ENCODE assay signal across 21 cellular contexts in the genomic region with DNA sequence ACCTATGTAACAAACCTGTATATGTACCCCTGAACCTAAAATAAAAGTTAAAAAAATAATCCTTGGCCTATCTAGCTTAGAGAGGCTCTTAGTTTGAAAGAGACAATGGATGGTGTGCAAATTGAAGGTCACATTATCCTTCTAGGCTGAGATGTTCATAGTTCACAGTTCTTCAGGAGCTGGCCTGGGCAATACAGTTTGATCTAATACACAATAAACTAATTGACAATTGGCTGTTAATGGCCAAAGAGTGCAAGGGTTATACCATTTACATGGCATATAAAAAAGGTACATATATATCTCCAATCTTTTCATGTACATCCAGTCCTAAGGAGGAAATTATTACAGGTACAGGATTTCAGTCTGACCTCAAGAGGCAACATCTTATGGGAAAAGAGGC.
DNase-seq lines count a peak whose midpoint lies in the region; ATAC-seq and TF ChIP-seq lines count a peak whose summit lies in the region.
"Had no signal": no experiment of that assay in that cellular context is flagged by ENCODE, and none has a peak within 500 bp of the region (broad histone marks: within the 10 kb centered on the region; RNA-seq: fewer than 3 reads in every experiment).

No MANE protein-coding gene starts in this region.

- TF ChIP-seq POLR2A in upper lobe of left lung (IDR thresholded peaks at IDR 0.05), result no peak

- H3K4me1 Mint-ChIP-seq in MCF 10A (ENCODE audit: insufficient read depth, unreplicated experiment) (peaks cover under 1% of the 10 kb centered on the region), natural killer cell (peaks cover 89 to 94% of the 10 kb centered on the region in 2 donors)
- H3K4me1 Mint-ChIP-seq in activated naive CD8-positive, alpha-beta T cell treated with anti-CD3 and anti-CD28 coated beads for 36 hours, result peaks cover 78% of the 10 kb centered on the region

- H3K36me3 Mint-ChIP-seq in MCF 10A (ENCODE audit: insufficient read depth, unreplicated experiment) (no peaks in the 10 kb centered on the region), natural killer cell (peaks cover 8% of the 10 kb centered on the region)
- peaks cover 78% of the 10 kb centered on the region for H3K36me3 Mint-ChIP-seq in activated naive CD8-positive, alpha-beta T cell treated with anti-CD3 and anti-CD28 coated beads for 36 hours

- H3K27me3 ChIP-seq in mammary epithelial cell (ENCODE audit: insufficient read depth, low read length), result no peaks in the 10 kb centered on the region
- H3K27me3 ChIP-seq in upper lobe of left lung, result no peaks in the 10 kb centered on the region
- H3K27me3 ChIP-seq: Peyer's patch had no signal

- no peak overlapping the region for H2AFZ ChIP-seq in mammary epithelial cell (ENCODE audit: low read depth, low read length)

- H3K4me3 ChIP-seq in mammary epithelial cell (replicated peaks in 1 of 3; ENCODE audit: insufficient read depth in 1 of 3, low read depth in 2 of 3, low read length in 3 of 3) (no peak overlapping the region), upper lobe of left lung (no peak overlapping the region)
- H3K4me3 ChIP-seq: GM12878, Peyer's patch had no signal

- POLR2A ChIA-PET in MCF 10A (lab: Yijun Ruan, JAX), result no interaction called here

- no peaks in the 10 kb centered on the region for H3K79me2 ChIP-seq in mammary epithelial cell (ENCODE audit: insufficient read depth, low read length)

- ATAC-seq in natural killer cell (no peak), upper lobe of left lung (ENCODE audit: low FRiP score in 2 of 2) (no peak), GM21423 (IDR thresholded peaks at IDR 0.05; ENCODE audit: unreplicated experiment) (no peak), HG02763 (IDR thresholded peaks at IDR 0.05; ENCODE audit: unreplicated experiment) (no peak)
- ATAC-seq: CD8-positive, alpha-beta T cell; GM12878; HCT116 had no signal

- H3K27ac Mint-ChIP-seq in MCF 10A (ENCODE audit: low read depth, unreplicated experiment), result peak overlapping the region; percentile 59
- peak overlapping the region; percentile 66 for H3K27ac Mint-ChIP-seq in activated naive CD8-positive, alpha-beta T cell treated with anti-CD3 and anti-CD28 coated beads for 36 hours
- peak overlapping the region; percentile 4 to 17 for H3K27ac Mint-ChIP-seq in natural killer cell
- H3K27ac Mint-ChIP-seq: CD8-positive, alpha-beta T cell had no signal

- H3K4me3 Mint-ChIP-seq in MCF 10A (ENCODE audit: unreplicated experiment) (no peak overlapping the region), natural killer cell (no peak overlapping the region)
- H3K4me3 Mint-ChIP-seq in activated naive CD8-positive, alpha-beta T cell treated with anti-CD3 and anti-CD28 coated beads for 36 hours, result no peak overlapping the region
- H3K4me3 Mint-ChIP-seq: CD8-positive, alpha-beta T cell had no signal

- DNase-seq in MCF 10A (ENCODE audit: unreplicated experiment), result no peak
- DNase-seq in mammary epithelial cell, result no peak
- no peak for DNase-seq in activated naive CD8-positive, alpha-beta T cell treated with anti-CD3 and anti-CD28 coated beads for 36 hours
- DNase-seq in natural killer cell, result no peak
- DNase-seq in upper lobe of left lung, result no peak
- DNase-seq in DMS53 (lab: John Stamatoyannopoulos, UW), result no peak
- DNase-seq: Calu3; CD8-positive, alpha-beta T cell; EL; GOT3; KBM-7; NCI-H1105 treated with DMSO at 0.1 percent for 48 hours; NCI-H1694; NCI-H2081 treated with DMSO at 0.1 percent for 48 hours; NCI-H446 treated with DMSO at 0.1 percent for 48 hours; NCI-H69; Peyer's patch had no signal

- in situ Hi-C loops in mammary epithelial cell (cut with MboI; ENCODE audit: low sequenced_read_pairs in 2 of 2), result loop anchor here in 1 of 2 donors (10.0 kb wide), 2 partner anchors 125 to 205 kb away; no protein-coding TSS in a partner anchor

- no peak for TF ChIP-seq EP300 in upper lobe of left lung (IDR thresholded peaks at IDR 0.05)

- H3K9me3 ChIP-seq in mammary epithelial cell (replicated peaks; ENCODE audit: insufficient read depth, low read length) (no peaks in the 10 kb centered on the region), upper lobe of left lung (no peaks in the 10 kb centered on the region)
- H3K9me3 ChIP-seq: Peyer's patch had no signal

- BruUV-seq in MCF 10A (replicated peaks; lab: Mats Ljungman, UMichigan), result no TSS peak
- BruUV-seq in mammary epithelial cell (replicated peaks; lab: Mats Ljungman, UMichigan), result no TSS peak

- no peak overlapping the region for H3K9ac ChIP-seq in mammary epithelial cell (ENCODE audit: insufficient read depth, low read length)

- H3K27me3 Mint-ChIP-seq in MCF 10A (ENCODE audit: insufficient read depth, unreplicated experiment) (no peaks in the 10 kb centered on the region), natural killer cell (ENCODE audit: low read depth in 2 of 2) (no peaks in the 10 kb centered on the region)
- no peaks in the 10 kb centered on the region for H3K27me3 Mint-ChIP-seq in activated naive CD8-positive, alpha-beta T cell treated with anti-CD3 and anti-CD28 coated beads for 36 hours

- no peak overlapping the region for H3K4me2 ChIP-seq in mammary epithelial cell (ENCODE audit: insufficient read depth, low read depth, low read length)

- no peaks in the 10 kb centered on the region for H3K9me3 Mint-ChIP-seq in MCF 10A (ENCODE audit: unreplicated experiment)
- H3K9me3 Mint-ChIP-seq in activated naive CD8-positive, alpha-beta T cell treated with anti-CD3 and anti-CD28 coated beads for 36 hours, result peaks cover 18% of the 10 kb centered on the region
- no peaks in the 10 kb centered on the region for H3K9me3 Mint-ChIP-seq in natural killer cell
- H3K9me3 Mint-ChIP-seq: CD8-positive, alpha-beta T cell had no signal

- TF ChIP-seq CTCF in MCF 10A (IDR thresholded peaks at IDR 0.05; ENCODE audit: unreplicated experiment), result no peak
- TF ChIP-seq CTCF in mammary epithelial cell (conservative IDR thresholded peaks at IDR 0.05 in 1 of 2, IDR thresholded peaks at IDR 0.05 in 1 of 2; ENCODE audit: extremely low read depth in 1 of 2, insufficient read depth in 1 of 2, low read depth in 1 of 2, low read length in 2 of 2), result no peak
- no peak for TF ChIP-seq CTCF in natural killer cell (IDR thresholded peaks at IDR 0.05)
- no peak for TF ChIP-seq CTCF in upper lobe of left lung (IDR thresholded peaks at IDR 0.05)

- dilution Hi-C loops in mammary epithelial cell (cut with HindIII; ENCODE audit: low sequenced_read_pairs), result no loop called here

- no peaks in the 10 kb centered on the region for H3K36me3 ChIP-seq in mammary epithelial cell (ENCODE audit: insufficient read depth, low read length)
- peaks cover 0 to 4% (median 0%) of the 10 kb centered on the region in 4 donors for H3K36me3 ChIP-seq in upper lobe of left lung
- H3K36me3 ChIP-seq: Peyer's patch had no signal

- intact Hi-C loops in MCF 10A (cut with micrococcal nuclease) (no loop called here), mammary epithelial cell (cut with micrococcal nuclease) (loop anchor here (10.0 kb wide), 1 partner anchor 175 kb away; no protein-coding TSS in a partner anchor), natural killer cell (cut with micrococcal nuclease) (no loop called here)

- CTCF ChIA-PET in MCF 10A (lab: Yijun Ruan, JAX) (interaction anchor here (0.6 kb wide), 1 partner anchor 110 kb away, joined by 3 read pairs; no protein-coding TSS in a partner anchor), mammary epithelial cell (lab: Charles Lee; ENCODE audit: low non-redundant PET) (no interaction called here)

- H3K27ac ChIP-seq in mammary epithelial cell (ENCODE audit: insufficient read depth, low read depth, low read length), result no peak overlapping the region
- H3K27ac ChIP-seq in upper lobe of left lung, result peak overlapping the region; percentile 2 to 90 (median 67)

- H4K20me1 ChIP-seq in mammary epithelial cell (ENCODE audit: insufficient read depth, low read length), result no peaks in the 10 kb centered on the region

- peaks cover 19% of the 10 kb centered on the region for H3K4me1 ChIP-seq in mammary epithelial cell (ENCODE audit: insufficient read depth, low read length)
- peaks cover 9 to 21% (median 14%) of the 10 kb centered on the region in 4 donors for H3K4me1 ChIP-seq in upper lobe of left lung

Comparison
In these comparisons a context has a peak if more than half of its experiments do, and no peak if none do; other contexts are left out.
1. H3K27ac Mint-ChIP-seq: peak in every context shown above with its lines; median percentile 66 in activated naive CD8-positive, alpha-beta T cell treated with anti-CD3 and anti-CD28 coated beads for 36 hours; 59 in MCF 10A; 10 in natural killer cell.